ENCODE assay signal across 9 cellular contexts in the genomic region with DNA sequence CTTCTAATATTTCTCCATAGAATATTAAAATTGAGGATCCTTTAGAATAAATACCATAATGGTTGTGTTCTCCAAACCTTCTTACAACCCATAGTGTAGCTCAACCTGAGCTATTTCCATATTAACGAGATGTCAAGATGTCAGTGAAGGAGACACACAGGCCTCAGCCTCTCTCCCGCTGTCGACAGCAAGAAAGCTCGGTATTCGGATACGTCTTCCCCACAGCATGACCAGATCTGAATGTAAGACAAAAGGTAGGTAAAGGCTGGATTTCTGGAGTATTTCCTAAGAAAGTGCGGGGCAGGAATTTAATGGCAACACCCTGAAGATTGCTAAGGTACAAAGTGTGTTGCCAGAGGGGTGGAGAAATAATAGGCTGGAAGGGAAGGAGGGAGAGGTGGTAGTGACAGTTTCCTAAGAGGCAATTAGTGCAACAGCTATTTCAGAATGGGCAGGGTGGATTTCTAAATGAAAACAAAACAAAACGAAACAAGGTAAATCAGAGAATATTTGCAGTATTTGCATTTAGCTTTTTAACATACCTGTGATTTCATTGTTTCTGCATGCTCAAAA. TPM values are rescaled to one million over a fixed set of nuclear protein-coding genes. Genes with fewer than 3 reads are reported as not detected.
DNase-seq lines count a peak whose midpoint lies in the region; ATAC-seq and TF ChIP-seq lines count a peak whose summit lies in the region.
"Had no signal": no experiment of that assay in that cellular context is flagged by ENCODE, and none has a peak within 500 bp of the region (broad histone marks: within the 10 kb centered on the region; RNA-seq: fewer than 3 reads in every experiment).

No MANE protein-coding gene starts in this region.

- no peak for ATAC-seq in lower lobe of right lung
- ATAC-seq in GM21360 (IDR thresholded peaks at IDR 0.05; ENCODE audit: unreplicated experiment), result no peak
- ATAC-seq in HG03378 (IDR thresholded peaks at IDR 0.05; ENCODE audit: unreplicated experiment), result no peak

- H3K4me1 Mint-ChIP-seq in activated naive CD4-positive, alpha-beta T cell treated with anti-CD3 and anti-CD28 coated beads for 36 hours (ENCODE audit: low read depth), result peaks cover 57% of the 10 kb centered on the region

- 72 to 78% (median 75%) methylated on average over 8 of the region's 8 CpGs for WGBS in adrenal gland, 4 donors
- WGBS in transverse colon (ENCODE audit: low coverage in 1 of 2), 2 donors, result 0 to 84% methylated on average over 1 to 8 of the region's 8 CpGs

- TF ChIP-seq POLR2A in adrenal gland (IDR thresholded peaks at IDR 0.05), result no peak
- TF ChIP-seq POLR2A in transverse colon (IDR thresholded peaks at IDR 0.05), result no peak

- H3K27ac ChIP-seq in adrenal gland, result peak overlapping the region in 3 of 5 donors; percentile 95 to 98 (median 96)
- H3K27ac ChIP-seq in lower lobe of right lung, result peak overlapping the region; percentile 97
- peak overlapping the region; percentile 96 to 99 (median 98) for H3K27ac ChIP-seq in transverse colon

- CTCF ChIA-PET in activated naive CD4-positive, alpha-beta T cell treated with anti-CD3 and anti-CD28 coated beads for 36 hours (lab: Charles Lee), result no interaction called here

- DNase-seq in activated naive CD4-positive, alpha-beta T cell treated with anti-CD3 and anti-CD28 coated beads for 36 hours, result no peak
- no peak for DNase-seq in activated naive CD4-positive, alpha-beta T cell (lab: John Stamatoyannopoulos, UW)
- no peak for DNase-seq in adrenal gland
- no peak for DNase-seq in lower lobe of right lung
- no peak for DNase-seq in transverse colon
- DNase-seq in KBM-7, result no peak
- DNase-seq: NCI-H446 treated with DMSO at 0.1 percent for 48 hours had no signal

- H3K4me3 ChIP-seq in adrenal gland, result peak overlapping the region in 1 of 4 donors; percentile 90
- H3K4me3 ChIP-seq in lower lobe of right lung, result peak overlapping the region; percentile 92
- H3K4me3 ChIP-seq in transverse colon, result peak overlapping the region in 2 of 4 donors; percentile 81 to 94

- H3K36me3 ChIP-seq in adrenal gland (replicated peaks in 1 of 2) (no peaks in the 10 kb centered on the region), lower lobe of right lung (no peaks in the 10 kb centered on the region), transverse colon (no peaks in the 10 kb centered on the region)

- peak overlapping the region; percentile 97 for H3K4me3 Mint-ChIP-seq in activated naive CD4-positive, alpha-beta T cell treated with anti-CD3 and anti-CD28 coated beads for 36 hours

- no peak for TF ChIP-seq EP300 in transverse colon (IDR thresholded peaks at IDR 0.05; ENCODE audit: low read depth)

- intact Hi-C loops in activated naive CD4-positive, alpha-beta T cell treated with anti-CD3 and anti-CD28 coated beads for 36 hours (cut with micrococcal nuclease), result loop anchor here (1.0 to 5.0 kb wide), 4 partner anchors 15 to 347 kb away; a partner anchor contains a TSS
- intact Hi-C loops in adrenal gland (cut with DNase I), result loop anchor here in 1 of 2 donors (5.0 kb wide), 1 partner anchor 128 kb away; no protein-coding TSS in a partner anchor
- intact Hi-C loops in lower lobe of right lung (cut with DNase I), result no loop called here
- intact Hi-C loops in transverse colon (cut with DNase I; ENCODE audit: low total_unique reads), result loop anchor here (5.0 to 10.0 kb wide), 2 partner anchors 195 to 412 kb away; partner anchors contain the start of gene HNRNPU

- H3K9me3 ChIP-seq in adrenal gland (replicated peaks in 1 of 3), result no peaks in the 10 kb centered on the region
- no peaks in the 10 kb centered on the region for H3K9me3 ChIP-seq in lower lobe of right lung
- no peaks in the 10 kb centered on the region for H3K9me3 ChIP-seq in transverse colon

- peaks cover 25% of the 10 kb centered on the region for H3K36me3 Mint-ChIP-seq in activated naive CD4-positive, alpha-beta T cell treated with anti-CD3 and anti-CD28 coated beads for 36 hours (ENCODE audit: low read depth)

- H3K27me3 ChIP-seq in adrenal gland (no peaks in the 10 kb centered on the region), lower lobe of right lung (ENCODE audit: low read depth) (no peaks in the 10 kb centered on the region), transverse colon (no peaks in the 10 kb centered on the region)

- H3K4me1 ChIP-seq in adrenal gland (replicated peaks in 1 of 2) (peaks cover 0 to 58% of the 10 kb centered on the region in 2 donors), lower lobe of right lung (peaks cover 55% of the 10 kb centered on the region), transverse colon (peaks cover 19 to 61% (median 33%) of the 10 kb centered on the region in 4 donors)

- H3K27me3 Mint-ChIP-seq in activated naive CD4-positive, alpha-beta T cell treated with anti-CD3 and anti-CD28 coated beads for 36 hours (ENCODE audit: low read depth), result no peaks in the 10 kb centered on the region

- no peaks in the 10 kb centered on the region for H3K9me3 Mint-ChIP-seq in activated naive CD4-positive, alpha-beta T cell treated with anti-CD3 and anti-CD28 coated beads for 36 hours

- in situ Hi-C loops in transverse colon (cut with MboI; ENCODE audit: low pct_ligation_motif_present in 1 of 4, low pct_unique_long_range_greater_than_20kb in 1 of 4, low sequenced_read_pairs in 3 of 4), result loop anchor here in 3 of 4 donors (10.0 to 25.0 kb wide), 3 partner anchors 135 to 388 kb away; partner anchors contain the start of genes DESI2 (in 1 of the 3) and ZBTB18 (in 1 of the 3)
- in situ Hi-C loops in KBM-7 (cut with MboI; ENCODE audit: low pct_unique_long_range_greater_than_20kb, low sequenced_read_pairs), result no loop called here

- no peak for TF ChIP-seq CTCF in adrenal gland (IDR thresholded peaks at IDR 0.05)
- TF ChIP-seq CTCF in lower lobe of right lung (IDR thresholded peaks at IDR 0.05), result no peak
- TF ChIP-seq CTCF in transverse colon (IDR thresholded peaks at IDR 0.05), result no peak

- peak overlapping the region; percentile 99 for H3K27ac Mint-ChIP-seq in activated naive CD4-positive, alpha-beta T cell treated with anti-CD3 and anti-CD28 coated beads for 36 hours

RNA-seq across cellular contexts. Expression of gene ADSS2, which starts 1.7 kb away (rescaled TPM):
- total RNA-seq in activated naive CD4-positive, alpha-beta T cell treated with anti-CD3 and anti-CD28 coated beads for 36 hours, result 10 to 100 TPM; 45.9 to 47.3 TPM
- total RNA-seq in adrenal gland (10 to 100 TPM; 14.3 to 35.5 (median 27.0) TPM), lower lobe of right lung (38.5 TPM), transverse colon (10 to 100 TPM; 13.7 to 47.0 (median 27.3) TPM)
- 10 to 100 TPM; 13.5 to 36.0 (median 15.7) TPM for polyA plus RNA-seq in adrenal gland

RNA-seq across cellular contexts. Expression of gene CATSPERE, which starts 11.1 kb away (rescaled TPM):
- under 1 TPM; 0.17 TPM for total RNA-seq in activated naive CD4-positive, alpha-beta T cell treated with anti-CD3 and anti-CD28 coated beads for 36 hours
- total RNA-seq in adrenal gland (1 to 10 TPM in 5 of 8 donors, under 1 TPM in 3; 0.18 to 2.6 (median 1.2) TPM), lower lobe of right lung (1.7 TPM), transverse colon (1 to 10 TPM in 1 of 4 donors, under 1 TPM in 1, not detected in 2; 0.55 to 2.7 TPM)
- 1 to 10 TPM in 1 of 3 donors, under 1 TPM in 2; 0.88 to 1.7 (median 0.91) TPM for polyA plus RNA-seq in adrenal gland
